In genomic region chr1:145777357-145778145, GRCh38 we compare ENCODE assay signal across 1 cellular context.
TF ChIP-seq lines count a peak whose summit lies in the region.

No MANE protein-coding gene starts in this region.

TF ChIP-seq in A549, 52 proteins besides CTCF, POLR2A, EP300 and RAD21:
- no peak for TF ChIP-seq JUN (IDR thresholded peaks at IDR 0.05)
- TF ChIP-seq SREBF2 (IDR thresholded peaks at IDR 0.05) = no peak
- TF ChIP-seq TFCP2L1 (CRISPR knock-in tag; IDR thresholded peaks at IDR 0.05) = no peak
- TF ChIP-seq E2F6 (IDR thresholded peaks at IDR 0.05; ENCODE audit: borderline replicate concordance, low read depth) = no peak
- TF ChIP-seq HMGXB4 (CRISPR knock-in tag; IDR thresholded peaks at IDR 0.05; ENCODE audit: borderline replicate concordance) = no peak
- no peak for TF ChIP-seq GATA3 (IDR thresholded peaks at IDR 0.05; ENCODE audit: borderline replicate concordance)
- TF ChIP-seq MAFK (IDR thresholded peaks at IDR 0.05; ENCODE audit: partially characterized antibody) = no peak
- no peak for TF ChIP-seq KDM1A (IDR thresholded peaks at IDR 0.05; ENCODE audit: low read depth)
- TF ChIP-seq HOXB13 (CRISPR knock-in tag; IDR thresholded peaks at IDR 0.05; ENCODE audit: low read depth) = no peak
